Comparison of ENCODE assay signal across 8 cellular contexts in genomic region chr11:132125855-132126841, GRCh38.
DNase-seq lines count a peak whose midpoint lies in the region; ATAC-seq and FAIRE-seq lines count a peak whose summit lies in the region.

No MANE protein-coding gene starts in this region.

- H3K27ac ChIP-seq in ectodermal cell (ENCODE audit: insufficient read depth, low read depth, low read length, poor library complexity, severe bottlenecking) = no peak overlapping the region

- ATAC-seq in GM18861 (IDR thresholded peaks at IDR 0.05; ENCODE audit: unreplicated experiment) (no peak), HG02981 (IDR thresholded peaks at IDR 0.05; ENCODE audit: unreplicated experiment) (no peak)

- H3K9me3 ChIP-seq in ectodermal cell (ENCODE audit: control insufficient read depth, low read length) = no peaks in the 10 kb centered on the region
- no peaks in the 10 kb centered on the region for H3K9me3 ChIP-seq in mononuclear cell (ENCODE audit: low read depth, low read length)

- FAIRE-seq in GM19239 (lab: Jason Lieb, UNC) = no peak

- peak overlapping the region; percentile 14 for H3K4me3 ChIP-seq in ectodermal cell (ENCODE audit: insufficient read depth, low read depth, low read length)
- H3K4me3 ChIP-seq in mononuclear cell (ENCODE audit: low read length) = peak overlapping the region; percentile 10

- 34 to 36% methylated on average over 21 of the region's 21 CpGs for WGBS in ectodermal cell, 2 experiments

- no peaks in the 10 kb centered on the region for H3K36me3 ChIP-seq in ectodermal cell (ENCODE audit: control insufficient read depth, insufficient read depth, low read length)

- H3K27me3 ChIP-seq in ectodermal cell (ENCODE audit: control insufficient read depth, insufficient read depth, low read length, poor library complexity, severe bottlenecking) = peaks cover 7% of the 10 kb centered on the region
- no peaks in the 10 kb centered on the region for H3K27me3 ChIP-seq in mononuclear cell (ENCODE audit: insufficient read depth, low read length)

- DNase-seq in GM19239 (ENCODE audit: insufficient read length, low spot score) (peak; percentile 19), NCI-H2081 (lab: John Stamatoyannopoulos, UW) (peak; percentile 64 to 78), HT-29 (ENCODE audit: low spot score) (no peak), DMS 273 treated with DMSO at 0.1 percent for 48 hours (lab: John Stamatoyannopoulos, UW) (no peak)

- H3K4me1 ChIP-seq in ectodermal cell (ENCODE audit: control insufficient read depth, insufficient read depth, low read length) (peaks cover 11% of the 10 kb centered on the region), mononuclear cell (ENCODE audit: insufficient read depth, low read length) (peaks cover 13% of the 10 kb centered on the region)

Comparison
In these comparisons a context has a peak if more than half of its experiments do, and no peak if none do; other contexts are left out.
1. DNase-seq: peak in GM19239 (single experiment) and NCI-H2081 (2 of 2); none in HT-29 (single experiment) and DMS 273 treated with DMSO at 0.1 percent for 48 hours (single experiment).